ENCODE assay signal across 11 cellular contexts in genomic region chr10:61836233-61836887, GRCh38.
DNase-seq lines count a peak whose midpoint lies in the region; ATAC-seq and TF ChIP-seq lines count a peak whose summit lies in the region.
"Had no signal": no experiment of that assay in that cellular context is flagged by ENCODE, and none has a peak within 500 bp of the region (broad histone marks: within the 10 kb centered on the region; RNA-seq: fewer than 3 reads in every experiment).

No MANE protein-coding gene starts in this region.

- H3K4me3 Mint-ChIP-seq in Caco-2 (ENCODE audit: unreplicated experiment) (peak overlapping the region; percentile 58), endodermal cell (no peak overlapping the region)
- H3K4me3 Mint-ChIP-seq in naive thymus-derived CD4-positive, alpha-beta T cell: no peak overlapping the region

- no peak for ATAC-seq in naive thymus-derived CD4-positive, alpha-beta T cell

- no TSS peak for BruUV-seq in Caco-2 (replicated peaks; lab: Mats Ljungman, UMichigan)

- POLR2A ChIA-PET in Caco-2 (lab: Charles Lee): interaction anchor here (0.5 to 2.0 kb wide), 5 partner anchors 14 to 1100 kb away, joined by 3 to 17 read pairs (median 5); no protein-coding TSS in a partner anchor
- POLR2A ChIA-PET in naive thymus-derived CD4-positive, alpha-beta T cell (lab: Charles Lee): no interaction called here

- no peak for TF ChIP-seq POLR2A in erythroblast (IDR thresholded peaks at IDR 0.05; ENCODE audit: low read length)

- H3K9me3 ChIP-seq in Caco-2: peaks cover 10% of the 10 kb centered on the region; the same call in 1 of the 2 replicates
- no peaks in the 10 kb centered on the region for H3K9me3 ChIP-seq in OCI-LY1 (ENCODE audit: low read length)
- no peaks in the 10 kb centered on the region for H3K9me3 ChIP-seq in endodermal cell (ENCODE audit: control insufficient read depth, low read length)
- no peaks in the 10 kb centered on the region for H3K9me3 ChIP-seq in naive thymus-derived CD4-positive, alpha-beta T cell (ENCODE audit: control insufficient read depth in 2 of 3, low read length in 3 of 3)

- no peak overlapping the region for H3K4me3 ChIP-seq in Caco-2 (ENCODE audit: low read depth, low read length)
- no peak overlapping the region for H3K4me3 ChIP-seq in OCI-LY1 (ENCODE audit: low read depth, low read length, poor library complexity, severe bottlenecking)
- no peak overlapping the region for H3K4me3 ChIP-seq in endodermal cell (ENCODE audit: low read length)
- H3K4me3 ChIP-seq in naive thymus-derived CD4-positive, alpha-beta T cell (ENCODE audit: low read length): no peak overlapping the region

- H2AFZ ChIP-seq in OCI-LY1 (ENCODE audit: low read length): 0 out of 2 replicates have a peak overlapping the region, but pooled peaks have one; percentile 37

- no peak overlapping the region for H3K27ac ChIP-seq in OCI-LY1 (ENCODE audit: low read depth, low read length, poor library complexity, severe bottlenecking)
- peak overlapping the region; percentile 40 for H3K27ac ChIP-seq in endodermal cell (ENCODE audit: low read depth, low read length)
- no peak overlapping the region for H3K27ac ChIP-seq in naive thymus-derived CD4-positive, alpha-beta T cell (ENCODE audit: low read depth, low read length)

- H3K27me3 ChIP-seq in Caco-2 (replicated peaks; ENCODE audit: control insufficient read depth, insufficient read depth, low read length): no peaks in the 10 kb centered on the region
- H3K27me3 ChIP-seq in OCI-LY1 (ENCODE audit: insufficient read depth, low read length): no peaks in the 10 kb centered on the region
- H3K27me3 ChIP-seq in endodermal cell (ENCODE audit: control insufficient read depth, insufficient read depth, low read length, poor library complexity, severe bottlenecking): no peaks in the 10 kb centered on the region
- H3K27me3 ChIP-seq in naive thymus-derived CD4-positive, alpha-beta T cell (ENCODE audit: control insufficient read depth in 2 of 2, insufficient read depth in 2 of 2, low read length in 2 of 2): no peaks in the 10 kb centered on the region
- H3K27me3 ChIP-seq: dorsolateral prefrontal cortex had no signal

- H3K79me2 ChIP-seq in OCI-LY1 (ENCODE audit: insufficient read depth, low read length): no peaks in the 10 kb centered on the region

- H3K9ac ChIP-seq in OCI-LY1 (ENCODE audit: low read length) (no peak overlapping the region), endodermal cell (ENCODE audit: extremely low read depth, low read length, poor library complexity, severe bottlenecking) (no peak overlapping the region)

- 92 to 100% methylated on average over 2 to 3 of the region's 4 CpGs for WGBS in endodermal cell (ENCODE audit: insufficient coverage in 1 of 2, insufficient read length in 1 of 2), 2 experiments

- H3F3A ChIP-seq in OCI-LY1 (ENCODE audit: insufficient read depth, low read length): no peaks in the 10 kb centered on the region

- H3K27me3 Mint-ChIP-seq in Caco-2 (ENCODE audit: insufficient read depth, unreplicated experiment): no peaks in the 10 kb centered on the region
- no peaks in the 10 kb centered on the region for H3K27me3 Mint-ChIP-seq in endodermal cell (ENCODE audit: insufficient read depth)
- H3K27me3 Mint-ChIP-seq in naive thymus-derived CD4-positive, alpha-beta T cell: peaks cover 0 to 4% (median 0%) of the 10 kb centered on the region in 5 donors

- H3K36me3 ChIP-seq in Caco-2 (ENCODE audit: control insufficient read depth, insufficient read depth, low read length) (0 out of 2 replicates have a peak, but pooled peaks cover 1% of the 10 kb centered on the region), OCI-LY1 (ENCODE audit: insufficient read depth, low read length) (no peaks in the 10 kb centered on the region), endodermal cell (ENCODE audit: control insufficient read depth, insufficient read depth, low read length) (no peaks in the 10 kb centered on the region)
- no peaks in the 10 kb centered on the region for H3K36me3 ChIP-seq in naive thymus-derived CD4-positive, alpha-beta T cell (ENCODE audit: control insufficient read depth in 2 of 3, insufficient read depth in 3 of 3, low read length in 3 of 3)

- no peak overlapping the region for H3K4me2 ChIP-seq in OCI-LY1 (ENCODE audit: low read length)

- peak overlapping the region; percentile 94 for H3K27ac Mint-ChIP-seq in Caco-2 (ENCODE audit: unreplicated experiment)
- H3K27ac Mint-ChIP-seq in endodermal cell: no peak overlapping the region
- no peak overlapping the region for H3K27ac Mint-ChIP-seq in naive thymus-derived CD4-positive, alpha-beta T cell

- peaks cover 18% of the 10 kb centered on the region for H3K9me3 Mint-ChIP-seq in Caco-2 (ENCODE audit: unreplicated experiment)
- H3K9me3 Mint-ChIP-seq in endodermal cell: no peaks in the 10 kb centered on the region
- no peaks in the 10 kb centered on the region for H3K9me3 Mint-ChIP-seq in naive thymus-derived CD4-positive, alpha-beta T cell

- H4K20me1 ChIP-seq in OCI-LY1 (ENCODE audit: insufficient read depth, low read length): no peaks in the 10 kb centered on the region

- TF ChIP-seq CTCF in Caco-2 (IDR thresholded peaks at IDR 0.05; ENCODE audit: insufficient read depth in 1 of 2, low read depth in 1 of 2, low read length in 1 of 2, severe bottlenecking in 1 of 2, unreplicated experiment in 1 of 2): no peak
- no peak for TF ChIP-seq CTCF in OCI-LY1 (IDR thresholded peaks at IDR 0.05; ENCODE audit: low read length)
- TF ChIP-seq CTCF in endodermal cell (conservative IDR thresholded peaks at IDR 0.05): no peak

- intact Hi-C loops in Caco-2 (cut with micrococcal nuclease; ENCODE audit: unreplicated experiment): loop anchor here (1.0 to 10.0 kb wide), 9 partner anchors 89 to 981 kb away; partner anchors contain the start of gene EGR2
- intact Hi-C loops in naive thymus-derived CD4-positive, alpha-beta T cell (cut with micrococcal nuclease): no loop called here

- H3K4me1 Mint-ChIP-seq in Caco-2 (ENCODE audit: low read depth, unreplicated experiment) (peaks cover 62% of the 10 kb centered on the region), endodermal cell (peaks cover 15% of the 10 kb centered on the region)
- H3K4me1 Mint-ChIP-seq in naive thymus-derived CD4-positive, alpha-beta T cell: peaks cover 0 to 15% (median 5%) of the 10 kb centered on the region in 7 donors

- H3K36me3 Mint-ChIP-seq in Caco-2 (ENCODE audit: insufficient read depth, unreplicated experiment) (peaks cover 30% of the 10 kb centered on the region), endodermal cell (ENCODE audit: low read depth) (no peaks in the 10 kb centered on the region)
- H3K36me3 Mint-ChIP-seq in naive thymus-derived CD4-positive, alpha-beta T cell: no peaks in the 10 kb centered on the region

- CTCF ChIA-PET in Caco-2 (lab: Charles Lee): interaction anchor here (1.0 to 3.4 kb wide), 6 partner anchors 14 to 89 kb away, joined by 9 to 132 read pairs (median 12); no protein-coding TSS in a partner anchor
- CTCF ChIA-PET in naive thymus-derived CD4-positive, alpha-beta T cell (lab: Charles Lee): interaction anchor here (0.6 to 1.0 kb wide), 2 partner anchors 84 to 93 kb away, joined by 3 read pairs; no protein-coding TSS in a partner anchor

- H3K4me1 ChIP-seq in Caco-2: peaks cover 81% of the 10 kb centered on the region
- peaks cover 8% of the 10 kb centered on the region for H3K4me1 ChIP-seq in OCI-LY1 (ENCODE audit: insufficient read depth, low read length, severe bottlenecking)
- H3K4me1 ChIP-seq in endodermal cell (ENCODE audit: control insufficient read depth, insufficient read depth, low read length): peaks cover 2% of the 10 kb centered on the region
- H3K4me1 ChIP-seq in naive thymus-derived CD4-positive, alpha-beta T cell (ENCODE audit: control insufficient read depth in 2 of 2, insufficient read depth in 2 of 2, low read length in 2 of 2): no peaks in the 10 kb centered on the region

- H3K9me2 ChIP-seq in OCI-LY1 (ENCODE audit: low read depth, low read length): no peaks in the 10 kb centered on the region

- DNase-seq in Caco-2 (peak in 1 of 2 experiments; percentile 73), endodermal cell (no peak), pons (ENCODE audit: low spot score) (peak; percentile 26), NCI-H1105 treated with DMSO at 0.1 percent for 48 hours (lab: John Stamatoyannopoulos, UW) (no peak), erythroblast (lab: John Stamatoyannopoulos, UW) (no peak)
- DNase-seq in stimulated activated naive CD4-positive, alpha-beta T cell (lab: John Stamatoyannopoulos, UW): no peak
- DNase-seq in naive thymus-derived CD4-positive, alpha-beta T cell: no peak
- DNase-seq: dorsolateral prefrontal cortex, left ventricle myocardium superior, SHP77 had no signal
